ENCODE assay signal across 1 cellular context in the genomic region with DNA sequence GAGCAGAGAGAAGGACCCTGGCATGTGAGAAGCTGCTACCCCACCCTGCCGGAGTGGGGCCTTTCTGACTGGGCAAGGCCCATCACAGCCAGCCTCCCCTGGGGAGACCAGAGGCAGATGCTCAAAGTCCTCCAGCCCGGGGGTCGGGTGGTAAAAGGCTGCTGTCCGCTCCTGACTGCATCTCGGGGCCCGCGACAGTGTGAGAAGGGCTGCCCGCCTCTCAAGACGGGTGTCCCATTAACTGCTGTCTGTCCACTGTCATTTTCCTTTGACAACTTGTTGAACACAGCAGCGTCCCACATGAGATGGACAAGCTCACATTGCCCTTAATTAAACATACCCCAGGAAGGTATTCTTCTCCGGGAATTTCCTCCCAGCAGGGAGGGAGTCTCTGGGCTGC.
TF ChIP-seq lines count a peak whose summit lies in the region.

No MANE protein-coding gene starts in this region.

TF ChIP-seq in GM23338, 12 proteins besides CTCF, POLR2A, EP300 and RAD21 (continued from another document):
- TF ChIP-seq, protein P1, sequence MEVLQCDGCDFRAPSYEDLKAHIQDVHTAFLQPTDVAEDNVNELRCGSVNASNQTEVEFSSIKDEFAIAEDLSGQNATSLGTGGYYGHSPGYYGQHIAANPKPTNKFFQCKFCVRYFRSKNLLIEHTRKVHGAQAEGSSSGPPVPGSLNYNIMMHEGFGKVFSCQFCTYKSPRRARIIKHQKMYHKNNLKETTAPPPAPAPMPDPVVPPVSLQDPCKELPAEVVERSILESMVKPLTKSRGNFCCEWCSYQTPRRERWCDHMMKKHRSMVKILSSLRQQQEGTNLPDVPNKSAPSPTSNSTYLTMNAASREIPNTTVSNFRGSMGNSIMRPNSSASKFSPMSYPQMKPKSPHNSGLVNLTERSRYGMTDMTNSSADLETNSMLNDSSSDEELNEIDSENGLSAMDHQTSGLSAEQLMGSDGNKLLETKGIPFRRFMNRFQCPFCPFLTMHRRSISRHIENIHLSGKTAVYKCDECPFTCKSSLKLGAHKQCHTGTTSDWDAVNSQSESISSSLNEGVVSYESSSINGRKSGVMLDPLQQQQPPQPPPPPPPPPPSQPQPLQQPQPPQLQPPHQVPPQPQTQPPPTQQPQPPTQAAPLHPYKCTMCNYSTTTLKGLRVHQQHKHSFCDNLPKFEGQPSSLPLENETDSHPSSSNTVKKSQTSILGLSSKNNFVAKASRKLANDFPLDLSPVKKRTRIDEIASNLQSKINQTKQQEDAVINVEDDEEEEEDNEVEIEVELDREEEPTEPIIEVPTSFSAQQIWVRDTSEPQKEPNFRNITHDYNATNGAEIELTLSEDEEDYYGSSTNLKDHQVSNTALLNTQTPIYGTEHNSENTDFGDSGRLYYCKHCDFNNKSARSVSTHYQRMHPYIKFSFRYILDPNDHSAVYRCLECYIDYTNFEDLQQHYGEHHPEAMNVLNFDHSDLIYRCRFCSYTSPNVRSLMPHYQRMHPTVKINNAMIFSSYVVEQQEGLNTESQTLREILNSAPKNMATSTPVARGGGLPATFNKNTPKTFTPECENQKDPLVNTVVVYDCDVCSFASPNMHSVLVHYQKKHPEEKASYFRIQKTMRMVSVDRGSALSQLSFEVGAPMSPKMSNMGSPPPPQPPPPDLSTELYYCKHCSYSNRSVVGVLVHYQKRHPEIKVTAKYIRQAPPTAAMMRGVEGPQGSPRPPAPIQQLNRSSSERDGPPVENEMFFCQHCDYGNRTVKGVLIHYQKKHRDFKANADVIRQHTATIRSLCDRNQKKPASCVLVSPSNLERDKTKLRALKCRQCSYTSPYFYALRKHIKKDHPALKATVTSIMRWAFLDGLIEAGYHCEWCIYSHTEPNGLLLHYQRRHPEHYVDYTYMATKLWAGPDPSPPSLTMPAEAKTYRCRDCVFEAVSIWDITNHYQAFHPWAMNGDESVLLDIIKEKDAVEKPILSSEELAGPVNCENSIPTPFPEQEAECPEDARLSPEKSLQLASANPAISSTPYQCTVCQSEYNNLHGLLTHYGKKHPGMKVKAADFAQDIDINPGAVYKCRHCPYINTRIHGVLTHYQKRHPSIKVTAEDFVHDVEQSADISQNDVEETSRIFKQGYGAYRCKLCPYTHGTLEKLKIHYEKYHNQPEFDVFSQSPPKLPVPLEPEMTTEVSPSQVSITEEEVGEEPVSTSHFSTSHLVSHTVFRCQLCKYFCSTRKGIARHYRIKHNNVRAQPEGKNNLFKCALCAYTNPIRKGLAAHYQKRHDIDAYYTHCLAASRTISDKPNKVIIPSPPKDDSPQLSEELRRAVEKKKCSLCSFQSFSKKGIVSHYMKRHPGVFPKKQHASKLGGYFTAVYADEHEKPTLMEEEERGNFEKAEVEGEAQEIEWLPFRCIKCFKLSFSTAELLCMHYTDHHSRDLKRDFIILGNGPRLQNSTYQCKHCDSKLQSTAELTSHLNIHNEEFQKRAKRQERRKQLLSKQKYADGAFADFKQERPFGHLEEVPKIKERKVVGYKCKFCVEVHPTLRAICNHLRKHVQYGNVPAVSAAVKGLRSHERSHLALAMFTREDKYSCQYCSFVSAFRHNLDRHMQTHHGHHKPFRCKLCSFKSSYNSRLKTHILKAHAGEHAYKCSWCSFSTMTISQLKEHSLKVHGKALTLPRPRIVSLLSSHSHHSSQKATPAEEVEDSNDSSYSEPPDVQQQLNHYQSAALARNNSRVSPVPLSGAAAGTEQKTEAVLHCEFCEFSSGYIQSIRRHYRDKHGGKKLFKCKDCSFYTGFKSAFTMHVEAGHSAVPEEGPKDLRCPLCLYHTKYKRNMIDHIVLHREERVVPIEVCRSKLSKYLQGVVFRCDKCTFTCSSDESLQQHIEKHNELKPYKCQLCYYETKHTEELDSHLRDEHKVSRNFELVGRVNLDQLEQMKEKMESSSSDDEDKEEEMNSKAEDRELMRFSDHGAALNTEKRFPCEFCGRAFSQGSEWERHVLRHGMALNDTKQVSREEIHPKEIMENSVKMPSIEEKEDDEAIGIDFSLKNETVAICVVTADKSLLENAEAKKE (CRISPR knock-in tag; IDR thresholded peaks at IDR 0.05) = no peak
- TF ChIP-seq EZH2 (IDR thresholded peaks at IDR 0.05; ENCODE audit: low read depth, unreplicated experiment) = no peak
